ENCODE assay signal across 18 cellular contexts in the genomic region with DNA sequence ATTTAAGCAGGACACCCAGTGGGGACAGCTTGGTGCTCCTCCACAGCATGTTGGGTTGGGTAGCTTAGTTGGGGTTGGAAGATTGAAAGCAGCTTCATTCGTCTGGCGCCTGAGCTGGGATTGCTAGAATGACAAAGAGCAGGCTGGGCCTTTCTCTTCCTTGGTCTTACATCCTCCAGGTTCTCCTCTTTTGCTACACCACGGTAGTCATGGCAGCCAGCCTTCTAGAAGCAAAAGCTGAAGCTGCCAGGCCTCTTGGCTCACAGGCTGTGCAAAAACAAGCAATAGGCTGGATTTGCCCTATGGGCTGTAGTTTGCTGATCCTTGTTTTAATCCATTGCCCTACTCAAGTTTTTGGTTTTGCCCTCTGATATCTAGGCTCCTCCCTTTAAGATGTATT. TPM values are rescaled to one million over a fixed set of nuclear protein-coding genes. Genes with fewer than 3 reads are reported as not detected.
DNase-seq lines count a peak whose midpoint lies in the region; ATAC-seq and TF ChIP-seq lines count a peak whose summit lies in the region.
"Had no signal": no experiment of that assay in that cellular context is flagged by ENCODE, and none has a peak within 500 bp of the region (broad histone marks: within the 10 kb centered on the region; RNA-seq: fewer than 3 reads in every experiment).

No MANE protein-coding gene starts in this region.

- no peak overlapping the region for H4K91ac ChIP-seq in H9 (ENCODE audit: insufficient read length, low read depth, low read length)
- no peak overlapping the region for H4K91ac ChIP-seq in mesenchymal stem cell (ENCODE audit: low read length)

- no peak for TF ChIP-seq POLR2A in heart left ventricle (IDR thresholded peaks at IDR 0.05)

- peaks cover 23% of the 10 kb centered on the region for H3K23me2 ChIP-seq in H9 (ENCODE audit: insufficient read length, low read depth, low read length, poor library complexity, severe bottlenecking)

- H3K4me1 Mint-ChIP-seq in H9 = peaks cover 38 to 40% of the 10 kb centered on the region in 2 experiments

- no peak overlapping the region for H2BK20ac ChIP-seq in H9 (ENCODE audit: low read depth, low read length, poor library complexity, severe bottlenecking)

- H2BK120ac ChIP-seq in H9 (ENCODE audit: low read depth, low read length, poor library complexity, severe bottlenecking) = no peak overlapping the region
- no peak overlapping the region for H2BK120ac ChIP-seq in mesenchymal stem cell (ENCODE audit: low read depth, low read length)

- H3K4me3 ChIP-seq in ACC112 (ENCODE audit: low read depth, low read length) (no peak overlapping the region), RWPE2 (ENCODE audit: severe bottlenecking) (no peak overlapping the region), mesenchymal stem cell (ENCODE audit: insufficient read depth in 1 of 2, low read depth in 1 of 2, low read length in 2 of 2) (no peak overlapping the region), heart left ventricle (no peak overlapping the region)
- H3K4me3 ChIP-seq: adrenal gland, esophagus muscularis mucosa, right atrium auricular region had no signal

- no peak overlapping the region for H2BK15ac ChIP-seq in H9 (ENCODE audit: low read depth, low read length)
- H2BK15ac ChIP-seq in mesenchymal stem cell (ENCODE audit: low read depth, poor library complexity, severe bottlenecking) = no peak overlapping the region

- H3K36me3 ChIP-seq in ACC112 (ENCODE audit: insufficient read depth, low read length) (peaks cover 12% of the 10 kb centered on the region), RWPE2 (ENCODE audit: low read depth) (peaks cover 14% of the 10 kb centered on the region), mesenchymal stem cell (ENCODE audit: control insufficient read depth in 1 of 2, insufficient read depth in 2 of 2, low read depth in 1 of 2, low read length in 2 of 2) (peaks cover 0 to 9% of the 10 kb centered on the region in 2 experiments), heart left ventricle (peaks cover 0 to 3% (median 0%) of the 10 kb centered on the region in 9 donors)
- H3K36me3 ChIP-seq: right atrium auricular region had no signal

- H3K4me2 ChIP-seq in H9 (ENCODE audit: insufficient read depth, insufficient read length, low read length) (no peak overlapping the region), mesenchymal stem cell (ENCODE audit: low read length, poor library complexity, severe bottlenecking) (no peak overlapping the region)

- peaks cover 28% of the 10 kb centered on the region for H3K79me2 ChIP-seq in ACC112 (ENCODE audit: control insufficient read depth, insufficient read depth, low read length, unreplicated experiment)
- peaks cover 2% of the 10 kb centered on the region; the same call in 1 of the 2 replicates for H3K79me2 ChIP-seq in H9 (ENCODE audit: insufficient read depth, low read length)

- H2AK5ac ChIP-seq in H9 (ENCODE audit: insufficient read length, low read length) (no peak overlapping the region), mesenchymal stem cell (ENCODE audit: low read length, severe bottlenecking) (peak overlapping the region; percentile 11)

- no peak overlapping the region for H3K27ac Mint-ChIP-seq in H9

- H3K27me3 ChIP-seq in ACC112 (ENCODE audit: insufficient read depth, low read length) = no peaks in the 10 kb centered on the region
- H3K27me3 ChIP-seq in H9 (ENCODE audit: insufficient read depth, low read length) = no peaks in the 10 kb centered on the region
- no peaks in the 10 kb centered on the region for H3K27me3 ChIP-seq in RWPE2 (ENCODE audit: insufficient read depth, poor library complexity, severe bottlenecking)
- no peaks in the 10 kb centered on the region for H3K27me3 ChIP-seq in mesenchymal stem cell (ENCODE audit: control insufficient read depth in 1 of 2, insufficient read depth in 1 of 2, low read length in 2 of 2)
- H3K27me3 ChIP-seq in heart left ventricle = no peaks in the 10 kb centered on the region
- H3K27me3 ChIP-seq: adrenal gland, esophagus muscularis mucosa, right atrium auricular region had no signal

- H3K27me3 Mint-ChIP-seq in H9 (ENCODE audit: low read depth) = peaks cover 33% of the 10 kb centered on the region

- H2BK12ac ChIP-seq in H9 (ENCODE audit: insufficient read length, low read depth, low read length) (no peak overlapping the region), mesenchymal stem cell (ENCODE audit: low read length in 2 of 2) (peak overlapping the region in 1 of 2 experiments; percentile 14)

- no peak overlapping the region for H3K23ac ChIP-seq in H9 (ENCODE audit: insufficient read length, low read depth, low read length)
- H3K23ac ChIP-seq in mesenchymal stem cell (ENCODE audit: low read length in 2 of 2) = no peak overlapping the region

- in situ Hi-C loops in GM13977 (cut with MboI; ENCODE audit: low pct_unique_long_range_greater_than_20kb, low sequenced_read_pairs, unreplicated experiment) = no loop called here

- TF ChIP-seq CTCF in H9 (conservative IDR thresholded peaks at IDR 0.05) = no peak
- TF ChIP-seq CTCF in RWPE2 (IDR thresholded peaks at IDR 0.05; ENCODE audit: poor library complexity, severe bottlenecking) = no peak
- TF ChIP-seq CTCF in heart left ventricle (IDR thresholded peaks at IDR 0.05) = no peak
- no peak for TF ChIP-seq CTCF in GM13977 (IDR thresholded peaks at IDR 0.05; ENCODE audit: extremely low read depth, insufficient read depth, missing control alignments)

- H3K79me1 ChIP-seq in H9 (ENCODE audit: insufficient read depth, low read depth, low read length, poor library complexity, severe bottlenecking) (no peaks in the 10 kb centered on the region), mesenchymal stem cell (replicated peaks; ENCODE audit: low read length, poor library complexity, severe bottlenecking) (peaks cover 2% of the 10 kb centered on the region)

- H3K56ac ChIP-seq in H9 (ENCODE audit: insufficient read length, low read depth, low read length) = no peak overlapping the region

- ATAC-seq in RWPE2 (ENCODE audit: low read depth) (no peak), heart left ventricle (no peak), HG03135 (IDR thresholded peaks at IDR 0.05; ENCODE audit: unreplicated experiment) (no peak)
- ATAC-seq: left ventricle myocardium superior had no signal

- no peak overlapping the region for H4K8ac ChIP-seq in H9 (replicated peaks; ENCODE audit: insufficient read length, low read depth, low read length)
- no peak overlapping the region for H4K8ac ChIP-seq in mesenchymal stem cell (ENCODE audit: low read length)

- WGBS in H9 (ENCODE audit: extremely low coverage, insufficient read length, low lambda C conversion rate) = no CpG with 5 or more reads among the region's 3 CpGs
- 53% methylated on average over 3 of the region's 3 CpGs for WGBS in mesenchymal stem cell
- WGBS in heart left ventricle, 4 donors = 29 to 46% (median 39%) methylated on average over 3 of the region's 3 CpGs

- H3K18ac ChIP-seq in H9 (ENCODE audit: insufficient read length, low read depth, low read length) (no peak overlapping the region), mesenchymal stem cell (ENCODE audit: low read depth in 1 of 2, low read length in 2 of 2) (peak overlapping the region; percentile 37 to 61)

- peak overlapping the region; percentile 98 for H3K27ac ChIP-seq in ACC112 (ENCODE audit: low read depth, low read length)
- H3K27ac ChIP-seq in H9 (ENCODE audit: insufficient read length, low read depth, low read length) = no peak overlapping the region
- H3K27ac ChIP-seq in RWPE2 (ENCODE audit: poor library complexity, severe bottlenecking) = peak overlapping the region; percentile 99
- no peak overlapping the region for H3K27ac ChIP-seq in mesenchymal stem cell (ENCODE audit: low read length, poor library complexity, severe bottlenecking)
- no peak overlapping the region for H3K27ac ChIP-seq in heart left ventricle
- H3K27ac ChIP-seq: adrenal gland, right atrium auricular region had no signal

- no peak overlapping the region for H3K4ac ChIP-seq in H9 (ENCODE audit: low read depth, low read length)
- no peak overlapping the region for H3K4ac ChIP-seq in mesenchymal stem cell (ENCODE audit: low read depth in 1 of 2, low read length in 2 of 2)

- no peak overlapping the region for H4K5ac ChIP-seq in H9 (ENCODE audit: insufficient read length, low read depth, low read length)

- H3K9ac ChIP-seq in H9 (ENCODE audit: extremely low read depth, insufficient read length, low read length) (no peak overlapping the region), mesenchymal stem cell (ENCODE audit: low read length) (no peak overlapping the region)

- H3K4me1 ChIP-seq in ACC112 (ENCODE audit: control insufficient read depth, insufficient read depth, low read length, unreplicated experiment) = peaks cover 47% of the 10 kb centered on the region
- H3K4me1 ChIP-seq in H9 (ENCODE audit: insufficient read depth, low read length) = peaks cover 3% of the 10 kb centered on the region; the same call in 1 of the 2 replicates
- peaks cover 47% of the 10 kb centered on the region for H3K4me1 ChIP-seq in RWPE2 (ENCODE audit: insufficient read depth, poor library complexity, severe bottlenecking)
- H3K4me1 ChIP-seq in mesenchymal stem cell (ENCODE audit: control insufficient read depth, insufficient read depth, low read depth, low read length) = peaks cover 18% of the 10 kb centered on the region
- H3K4me1 ChIP-seq in heart left ventricle = peaks cover 0 to 17% (median 5%) of the 10 kb centered on the region in 12 donors

- intact Hi-C loops in heart left ventricle (cut with DNase I) = loop anchor here in 1 of 10 donors (5.0 kb wide), 1 partner anchor 44 kb away; no protein-coding TSS in a partner anchor

- DNase-seq in H9 (peak; percentile 48), RWPE2 (ENCODE audit: low spot score) (no peak), mesenchymal stem cell (peak; percentile 63), heart left ventricle (no peak), GM13977 (ENCODE audit: low spot score) (no peak), NOMO-1 treated with DMSO at 0.1 percent for 48 hours (lab: John Stamatoyannopoulos, UW; ENCODE audit: unreplicated experiment) (no peak)
- DNase-seq: activated CD8-positive, alpha-beta memory T cell treated with anti-CD3 and anti-CD28 coated beads, Interleukin-2, amount 50 U/mL, for 48 hours; activated effector memory CD4-positive, alpha-beta T cell treated with anti-CD3 and anti-CD28 coated beads, Interleukin-2, amount 50 U/mL, for 16 hours; adrenal gland; caudate nucleus; CD4-positive, CD25-positive, alpha-beta regulatory T cell; DMS79 treated with DMSO at 0.1 percent for 48 hours; left ventricle myocardium superior; NCI-H1436 treated with DMSO at 0.1 percent for 48 hours had no signal

- no peaks in the 10 kb centered on the region for H4K20me1 ChIP-seq in H9 (ENCODE audit: control insufficient read depth, insufficient read depth, insufficient read length)

- no peak overlapping the region for H3K4me3 Mint-ChIP-seq in H9

- H3K36me3 Mint-ChIP-seq in H9 (ENCODE audit: insufficient read depth in 1 of 3, low read depth in 3 of 3) = no peaks in the 10 kb centered on the region
- H3K36me3 Mint-ChIP-seq: CD4-positive, CD25-positive, alpha-beta regulatory T cell had no signal

- H2AFZ ChIP-seq in ACC112 (ENCODE audit: low read length, unreplicated experiment) (no peak overlapping the region), H9 (ENCODE audit: low read length) (no peak overlapping the region), mesenchymal stem cell (ENCODE audit: low read depth, low read length) (no peak overlapping the region)

- H3K9me3 ChIP-seq in H9 (ENCODE audit: control insufficient read depth, low read depth, low read length) (no peaks in the 10 kb centered on the region), RWPE2 (ENCODE audit: severe bottlenecking) (no peaks in the 10 kb centered on the region), mesenchymal stem cell (ENCODE audit: control insufficient read depth, low read length) (no peaks in the 10 kb centered on the region), heart left ventricle (no peaks in the 10 kb centered on the region)
- H3K9me3 ChIP-seq: adrenal gland, esophagus muscularis mucosa, right atrium auricular region had no signal

- no peak overlapping the region for H3K14ac ChIP-seq in H9 (ENCODE audit: insufficient read depth, low read length)
- H3K14ac ChIP-seq in mesenchymal stem cell (ENCODE audit: low read length in 2 of 2) = no peak overlapping the region

- no peak overlapping the region for H3T11ph ChIP-seq in H9 (ENCODE audit: low read length)

- H3K9me3 Mint-ChIP-seq in H9 = no peaks in the 10 kb centered on the region; a peak in 1 of 5 replicates

- H2BK5ac ChIP-seq in H9 (ENCODE audit: insufficient read length, low read length) (no peak overlapping the region), mesenchymal stem cell (ENCODE audit: low read depth, low read length, poor library complexity, severe bottlenecking) (no peak overlapping the region)

RNA-seq across cellular contexts. Expression of a gene that starts 3.2 kb away (rescaled TPM):
- total RNA-seq in H9 (2021) (126 and 127 TPM in 2 replicates), heart left ventricle (100 to 1,000 TPM; 106 to 523 (median 207) TPM)
- polyA plus RNA-seq in mesenchymal stem cell (2013, experiment 1 of 2) = 2,051 TPM
- 2,053 TPM for polyA plus RNA-seq in mesenchymal stem cell (2013, experiment 2 of 2)
- 100 to 1,000 TPM; 135 to 547 TPM for polyA plus RNA-seq in heart left ventricle

Comparison
In these comparisons a context has a peak if more than half of its experiments do, and no peak if none do; other contexts are left out.
1. H3K27ac ChIP-seq: peak in ACC112 (single experiment) and RWPE2 (single experiment); none in H9 (single experiment), mesenchymal stem cell (single experiment) and heart left ventricle (0 of 12).
2. DNase-seq: peak in H9 (single experiment) and mesenchymal stem cell (single experiment); none in RWPE2 (single experiment), heart left ventricle (0 of 5), GM13977 (single experiment) and NOMO-1 treated with DMSO at 0.1 percent for 48 hours (single experiment).